In genomic region chr9:114165407-114166102, GRCh38 we compare ENCODE assay signal across 22 cellular contexts. TPM values are rescaled to one million over a fixed set of nuclear protein-coding genes. Genes with fewer than 3 reads are reported as not detected.
"Had no signal": no experiment of that assay in that cellular context is flagged by ENCODE, and none has a peak within 500 bp of the region (broad histone marks: within the 10 kb centered on the region; RNA-seq: fewer than 3 reads in every experiment).

No MANE protein-coding gene starts in this region.

- H3K27ac ChIP-seq: dorsolateral prefrontal cortex, esophagus muscularis mucosa, foreskin keratinocyte, gastroesophageal sphincter, heart left ventricle, left ventricle myocardium inferior, lower lobe of right lung had no signal

- DNase-seq: effector CD4-positive, alpha-beta T cell; effector memory CD4-positive, alpha-beta T cell; foreskin keratinocyte; hypothalamus; immature natural killer cell; kidney glomerular epithelial cell; left colon; left ventricle myocardium inferior; lower lobe of right lung; mesenchymal stem cell; naive B cell had no signal

- H3K36me3 ChIP-seq: esophagus muscularis mucosa, gastroesophageal sphincter, heart left ventricle, left ventricle myocardium inferior, lower lobe of right lung had no signal

- FAIRE-seq: colon, frontal cortex, kidney had no signal

- H2AFZ ChIP-seq: hepatocyte had no signal

- H3K9me3 ChIP-seq: esophagus muscularis mucosa, gastroesophageal sphincter, heart left ventricle, left ventricle myocardium inferior, lower lobe of right lung, mucosa of descending colon had no signal

- H3K4me3 ChIP-seq: coronary artery, dorsolateral prefrontal cortex, esophagus muscularis mucosa, gastroesophageal sphincter, heart left ventricle, hepatocyte, left ventricle myocardium inferior, lower lobe of right lung, mucosa of descending colon had no signal

- H3K4me2 ChIP-seq: hepatocyte had no signal

- ATAC-seq: foreskin keratinocyte, gastroesophageal sphincter, heart left ventricle, left colon, left lobe of liver, lower lobe of right lung, mucosa of descending colon had no signal

- H3K27me3 ChIP-seq: foreskin keratinocyte, gastroesophageal sphincter, heart left ventricle, hepatocyte had no signal

RNA-seq across cellular contexts. Expression of gene COL27A1, which starts 10.2 kb away (rescaled TPM):
- polyA plus RNA-seq: immature natural killer cell had no signal
